ENCODE assay signal across 8 cellular contexts in genomic region chr19:18117364-18117691, GRCh38. TPM values are rescaled to one million over a fixed set of nuclear protein-coding genes. Genes with fewer than 3 reads are reported as not detected.
DNase-seq lines count a peak whose midpoint lies in the region; ATAC-seq and TF ChIP-seq lines count a peak whose summit lies in the region.

No MANE protein-coding gene starts in this region.

- 0 out of 2 replicates have a peak, but pooled peaks cover 3% of the 10 kb centered on the region for H3K36me3 ChIP-seq in HUES64 (ENCODE audit: insufficient read depth, low read length)

- H3K9me3 Mint-ChIP-seq in natural killer cell = no peaks in the 10 kb centered on the region

- ATAC-seq in natural killer cell (no peak), HG02885 (IDR thresholded peaks at IDR 0.05; ENCODE audit: poor library complexity, unreplicated experiment) (no peak), GM18868 (IDR thresholded peaks at IDR 0.05; ENCODE audit: unreplicated experiment) (no peak)

- no peaks in the 10 kb centered on the region for H3K9me3 ChIP-seq in HUES64 (ENCODE audit: insufficient read depth, low read depth, low read length)

- H3K27me3 ChIP-seq in HUES64 (ENCODE audit: insufficient read depth, low read length) = no peaks in the 10 kb centered on the region

- 49% methylated on average over 11 of the region's 11 CpGs for WGBS in HUES64

- no peaks in the 10 kb centered on the region for H3K27me3 Mint-ChIP-seq in natural killer cell (ENCODE audit: low read depth in 2 of 2)

- peak overlapping the region; percentile 84 for H3K4me3 Mint-ChIP-seq in natural killer cell

- H3K4me3 ChIP-seq in AG10803 (ENCODE audit: low read length) (peak overlapping the region; percentile 59), HUES64 (ENCODE audit: low read length) (peak overlapping the region; percentile 44)

- no peak for TF ChIP-seq CTCF in AG10803 (conservative IDR thresholded peaks at IDR 0.05; ENCODE audit: low read length)
- no peak for TF ChIP-seq CTCF in natural killer cell (IDR thresholded peaks at IDR 0.05)

- peaks cover 30 to 62% of the 10 kb centered on the region in 2 donors for H3K4me1 Mint-ChIP-seq in natural killer cell

- H3K4me1 ChIP-seq in HUES64 (ENCODE audit: insufficient read depth, low read length) = peaks cover 4% of the 10 kb centered on the region; the same call in 1 of the 2 replicates

- DNase-seq in AG10803 (ENCODE audit: low read depth) (no peak), caudate nucleus (lab: John Stamatoyannopoulos, UW) (no peak), natural killer cell (no peak), NCI-H1417 (lab: John Stamatoyannopoulos, UW) (no peak), AG20443 (ENCODE audit: low spot score) (no peak)

- peak overlapping the region; percentile 89 to 99 for H3K27ac Mint-ChIP-seq in natural killer cell

- H3K27ac ChIP-seq in HUES64 (ENCODE audit: low read depth, low read length) (0 out of 2 replicates have a peak overlapping the region, but pooled peaks have one; percentile 2), caudate nucleus (ENCODE audit: low read depth, low read length) (peak overlapping the region; percentile 50)

- no peaks in the 10 kb centered on the region for H3K36me3 Mint-ChIP-seq in natural killer cell

- intact Hi-C loops in natural killer cell (cut with micrococcal nuclease) = no loop called here

- H3K9ac ChIP-seq in HUES64 (ENCODE audit: low read depth, low read length) = peak overlapping the region; percentile 48

RNA-seq across cellular contexts. Expression of gene MAST3, which starts 19.8 kb away (rescaled TPM):
- 3.8 TPM for polyA plus RNA-seq in HUES64 (2013, experiment 1 of 2)
- polyA plus RNA-seq in HUES64 (2013, experiment 2 of 2) = 4.2 TPM
- total RNA-seq in natural killer cell = 100 to 1,000 TPM in 2 of 3 donors, 10 to 100 TPM in 1; 84.5 to 101 (median 101) TPM

RNA-seq across cellular contexts. Expression of gene IL12RB1, which starts 30.6 kb away (rescaled TPM):
- polyA plus RNA-seq in HUES64 (2013, experiment 1 of 2) = not detected
- not detected for polyA plus RNA-seq in HUES64 (2013, experiment 2 of 2)
- 100 to 1,000 TPM in 1 of 3 donors, 10 to 100 TPM in 2; 90.1 to 105 (median 95.7) TPM for total RNA-seq in natural killer cell

RNA-seq across cellular contexts. Expression of gene PIK3R2, which starts 35.6 kb away (rescaled TPM):
- polyA plus RNA-seq in HUES64 (2013, experiment 1 of 2) = 42.3 TPM
- 48.1 TPM for polyA plus RNA-seq in HUES64 (2013, experiment 2 of 2)
- 10 to 100 TPM; 12.3 to 26.4 (median 16.0) TPM for total RNA-seq in natural killer cell

RNA-seq across cellular contexts. Expression of gene IFI30, which starts 56.3 kb away (rescaled TPM):
- 12.3 TPM for polyA plus RNA-seq in HUES64 (2013, experiment 1 of 2)
- 13.2 TPM for polyA plus RNA-seq in HUES64 (2013, experiment 2 of 2)
- total RNA-seq in natural killer cell = 100 to 1,000 TPM in 1 of 3 donors, 10 to 100 TPM in 2; 38.2 to 109 (median 89.5) TPM
